Comparison of ENCODE assay signal across 34 cellular contexts in the genomic region with DNA sequence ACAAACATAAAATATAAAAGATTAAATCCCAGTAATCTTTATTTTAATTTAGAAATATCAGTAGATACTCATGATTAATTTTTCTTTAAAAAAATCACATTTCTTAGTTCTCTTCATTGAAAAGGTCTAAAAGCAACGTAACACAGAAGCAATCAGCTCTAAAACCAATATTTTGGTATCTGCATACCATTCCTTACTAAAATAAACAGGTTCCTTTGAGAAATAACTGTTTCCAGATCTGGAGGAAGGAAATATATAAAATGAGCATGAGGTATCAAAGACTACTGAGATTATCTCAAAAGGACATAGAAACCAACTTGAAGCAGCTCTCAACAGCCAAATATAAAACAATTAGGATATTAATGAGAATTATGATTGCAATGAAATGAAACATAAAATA.
"Had no signal": no experiment of that assay in that cellular context is flagged by ENCODE, and none has a peak within 500 bp of the region (broad histone marks: within the 10 kb centered on the region; RNA-seq: fewer than 3 reads in every experiment).

No MANE protein-coding gene starts in this region.

- H3K36me3 ChIP-seq: MG63 had no signal

- H3K4me3 ChIP-seq: MG63 had no signal

- H3K9me3 ChIP-seq: MG63 had no signal

- H3K27me3 ChIP-seq: MG63 had no signal

- DNase-seq: Karpas-422, Kasumi-1, MG63, MM.1S, MV-4-11, NCI-H1048, NCI-H1092, NCI-H1092 treated with DMSO at 0.1 percent for 48 hours, NCI-H1105, NCI-H1105 treated with DMSO at 0.1 percent for 48 hours, NCI-H1417, NCI-H1417 treated with DMSO at 0.1 percent for 48 hours, NCI-H1436, NCI-H1436 treated with DMSO at 0.1 percent for 48 hours, NCI-H146, NCI-H1694, NCI-H1694 treated with DMSO at 0.1 percent for 48 hours, NCI-H187, NCI-H187 treated with DMSO at 0.1 percent for 48 hours, NCI-H1930, NCI-H2029, NCI-H2029 treated with DMSO at 0.1 percent for 48 hours, NCI-H2081, NCI-H2081 treated with DMSO at 0.1 percent for 48 hours, NCI-H2107, NCI-H2171, NCI-H2171 treated with DMSO at 0.1 percent for 48 hours, NCI-H2227 treated with DMSO at 0.1 percent for 48 hours, NCI-H226, NCI-H345, NCI-H446, NCI-H446 treated with DMSO at 0.1 percent for 48 hours, NCI-H510A, NCI-H510A treated with DMSO at 0.1 percent for 48 hours had no signal
